10 cellular contexts compared by ENCODE assay signal in genomic region chr7:43838201-43838659, GRCh38. TPM values are rescaled to one million over a fixed set of nuclear protein-coding genes. Genes with fewer than 3 reads are reported as not detected.
A peak's percentile ranks its signal among the peaks of the same experiment; 100 is the strongest.
DNase-seq lines count a peak whose midpoint lies in the region; ATAC-seq and TF ChIP-seq lines count a peak whose summit lies in the region.
"Had no signal": no experiment of that assay in that cellular context is flagged by ENCODE, and none has a peak within 500 bp of the region (broad histone marks: within the 10 kb centered on the region; RNA-seq: fewer than 3 reads in every experiment).

No MANE protein-coding gene starts in this region.

- no peak for DNase-seq in activated T-cell treated with anti-CD3 and anti-CD28 coated beads, Interleukin-2, amount 50 U/mL, for 24 hours
- DNase-seq in activated T-cell treated with anti-CD3 and anti-CD28 coated beads, Interleukin-2, amount 50 U/mL, for 48 hours, result no peak
- DNase-seq in astrocyte of the cerebellum (ENCODE audit: low read depth) (no peak), mesothelial cell of epicardium (ENCODE audit: low spot score in 2 of 2, unreplicated experiment in 2 of 2) (no peak), thoracic aorta (ENCODE audit: low spot score) (no peak), EL (no peak), NCI-H2171 (lab: John Stamatoyannopoulos, UW) (no peak)
- DNase-seq: NCI-H187 treated with DMSO at 0.1 percent for 48 hours had no signal

- H3K27me3 ChIP-seq in thoracic aorta (replicated peaks; ENCODE audit: insufficient read depth), result no peaks in the 10 kb centered on the region
- H3K27me3 ChIP-seq: stomach had no signal

- H3K27ac ChIP-seq in thoracic aorta, result no peak overlapping the region

- H3K4me1 Mint-ChIP-seq in activated T-cell treated with anti-CD3 and anti-CD28 coated beads, Interleukin-2, amount 50 U/mL, for 24 hours (ENCODE audit: low read depth), result peaks cover 26% of the 10 kb centered on the region
- no peaks in the 10 kb centered on the region for H3K4me1 Mint-ChIP-seq in mesothelial cell of epicardium

- no peaks in the 10 kb centered on the region for H3K4me1 ChIP-seq in thoracic aorta (ENCODE audit: control insufficient read depth in 1 of 2, low read depth in 2 of 2)

- no peak overlapping the region for H3K4me3 Mint-ChIP-seq in activated T-cell treated with anti-CD3 and anti-CD28 coated beads, Interleukin-2, amount 50 U/mL, for 24 hours
- peak overlapping the region; percentile 56 for H3K4me3 Mint-ChIP-seq in mesothelial cell of epicardium

- H3K27ac Mint-ChIP-seq in activated T-cell treated with anti-CD3 and anti-CD28 coated beads, Interleukin-2, amount 50 U/mL, for 24 hours, result peak overlapping the region; percentile 69
- no peak overlapping the region for H3K27ac Mint-ChIP-seq in mesothelial cell of epicardium

- H3K36me3 Mint-ChIP-seq in activated T-cell treated with anti-CD3 and anti-CD28 coated beads, Interleukin-2, amount 50 U/mL, for 24 hours (ENCODE audit: low read depth), result peaks cover 7% of the 10 kb centered on the region
- no peaks in the 10 kb centered on the region for H3K36me3 Mint-ChIP-seq in mesothelial cell of epicardium

- in situ Hi-C loops in astrocyte of the cerebellum (cut with HindIII; ENCODE audit: low sequenced_read_pairs), result no loop called here

- H3K27me3 Mint-ChIP-seq in activated T-cell treated with anti-CD3 and anti-CD28 coated beads, Interleukin-2, amount 50 U/mL, for 24 hours, result no peaks in the 10 kb centered on the region
- peaks cover 14% of the 10 kb centered on the region for H3K27me3 Mint-ChIP-seq in mesothelial cell of epicardium (ENCODE audit: low read depth)

- TF ChIP-seq CTCF in astrocyte of the cerebellum (IDR thresholded peaks at IDR 0.05; ENCODE audit: low read depth, low read length, missing control alignments), result no peak
- no peak for TF ChIP-seq CTCF in mesothelial cell of epicardium (IDR thresholded peaks at IDR 0.05; ENCODE audit: unreplicated experiment)
- no peak for TF ChIP-seq CTCF in thoracic aorta (IDR thresholded peaks at IDR 0.05)

- H3K9me3 Mint-ChIP-seq in activated T-cell treated with anti-CD3 and anti-CD28 coated beads, Interleukin-2, amount 50 U/mL, for 24 hours, result peaks cover 6% of the 10 kb centered on the region
- H3K9me3 Mint-ChIP-seq in mesothelial cell of epicardium, result no peaks in the 10 kb centered on the region

- ATAC-seq in thoracic aorta (ENCODE audit: insufficient number of reproducible peaks, low FRiP score, low read depth) (peak; percentile 16), HG02678 (IDR thresholded peaks at IDR 0.05; ENCODE audit: unreplicated experiment) (no peak)

- no peaks in the 10 kb centered on the region for H3K36me3 ChIP-seq in thoracic aorta
- H3K36me3 ChIP-seq: stomach had no signal

- H3K4me3 ChIP-seq in astrocyte of the cerebellum (ENCODE audit: low read depth, low read length) (peak overlapping the region; percentile 24), thoracic aorta (peak overlapping the region; percentile 59)

- H3K9me3 ChIP-seq in thoracic aorta, result no peaks in the 10 kb centered on the region
- H3K9me3 ChIP-seq: stomach had no signal

RNA-seq across cellular contexts. Expression of gene MRPS24, which starts 31.1 kb away (rescaled TPM):
- total RNA-seq in mesothelial cell of epicardium (59.4 to 66.6 TPM (median 65.5 TPM) in 3 replicates), thoracic aorta (10 to 100 TPM; 50.6 to 71.8 TPM)
